ENCODE assay signal across 12 cellular contexts in the genomic region with DNA sequence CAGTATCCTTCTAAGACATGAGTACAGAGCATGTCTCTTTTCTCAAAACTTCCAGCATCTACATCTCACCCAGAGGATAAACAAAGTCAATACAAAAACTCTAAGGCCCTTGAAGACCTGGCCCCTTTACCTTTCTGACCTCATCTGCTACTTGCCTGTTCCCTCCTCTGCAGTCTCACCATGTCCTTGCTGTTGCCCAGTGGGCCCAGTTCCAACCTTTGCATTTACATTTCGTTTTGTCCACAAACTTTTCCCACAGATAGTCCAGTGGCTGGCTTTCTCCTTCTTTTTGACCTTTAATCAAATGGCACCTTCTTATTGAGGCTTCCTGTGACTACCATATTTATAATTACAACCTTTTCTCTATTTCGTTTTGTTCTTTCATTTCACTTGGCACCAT. TPM values are rescaled to one million over a fixed set of nuclear protein-coding genes. Genes with fewer than 3 reads are reported as not detected.
A peak's percentile ranks its signal among the peaks of the same experiment; 100 is the strongest.
DNase-seq lines count a peak whose midpoint lies in the region; ATAC-seq and TF ChIP-seq lines count a peak whose summit lies in the region.
"Had no signal": no experiment of that assay in that cellular context is flagged by ENCODE, and none has a peak within 500 bp of the region (broad histone marks: within the 10 kb centered on the region; RNA-seq: fewer than 3 reads in every experiment).

No MANE protein-coding gene starts in this region.

- DNase-seq in stimulated activated naive CD8-positive, alpha-beta T cell treated with anti-CD3 and anti-CD28 coated beads, Interleukin-15, Interleukin-2, amounts not matched to agents 100 U/mL and 50 U/mL, for 24 hours = no peak
- no peak for DNase-seq in activated T-helper 1 cell treated with anti-CD3 and anti-CD28 coated beads, Interleukin-12 subunit alpha, Interleukin-12 subunit beta, Interleukin-2, Interleukin-4 antibody, amounts not matched to agents 30 ng/mL and 10 ng/mL and 1 ng/mL, durations not matched to agents 14 hours and 24 hours and 36 hours (ENCODE audit: low spot score)
- DNase-seq in lower lobe of right lung (no peak), hypothalamus (lab: John Stamatoyannopoulos, UW) (no peak)
- DNase-seq in stimulated activated CD4-positive, alpha-beta T cell treated with anti-CD3 and anti-CD28 coated beads, Interleukin-4, amount 100 ng/mL, for 24 hours = no peak
- no peak for DNase-seq in stimulated activated CD4-positive, alpha-beta T cell treated with anti-CD3 and anti-CD28 coated beads, Interleukin-15, amount 100 ng/mL, for 24 hours
- DNase-seq: heart left ventricle, NCI-H146, right cardiac atrium had no signal

- peak overlapping the region; percentile 94 for H3K27ac Mint-ChIP-seq in stimulated activated naive CD8-positive, alpha-beta T cell treated with anti-CD3 and anti-CD28 coated beads, Interleukin-15, Interleukin-2, amounts not matched to agents 100 ng/mL and 50 ng/mL, for 24 hours
- H3K27ac Mint-ChIP-seq in activated T-helper 1 cell treated with anti-CD3 and anti-CD28 coated beads, Interleukin-12 subunit alpha, Interleukin-12 subunit beta, Interleukin-2, Interleukin-4 antibody, amounts not matched to agents 30 ng/mL and 10 ng/mL and 1 ng/mL, durations not matched to agents 14 hours and 24 hours and 36 hours = peak overlapping the region; percentile 77

- no peaks in the 10 kb centered on the region for H3K9me3 Mint-ChIP-seq in stimulated activated naive CD8-positive, alpha-beta T cell treated with anti-CD3 and anti-CD28 coated beads, Interleukin-15, Interleukin-2, amounts not matched to agents 100 ng/mL and 50 ng/mL, for 24 hours
- H3K9me3 Mint-ChIP-seq in activated T-helper 1 cell treated with anti-CD3 and anti-CD28 coated beads, Interleukin-12 subunit alpha, Interleukin-12 subunit beta, Interleukin-2, Interleukin-4 antibody, amounts not matched to agents 30 ng/mL and 10 ng/mL and 1 ng/mL, durations not matched to agents 14 hours and 24 hours and 36 hours = no peaks in the 10 kb centered on the region

- H3K4me3 Mint-ChIP-seq in stimulated activated naive CD8-positive, alpha-beta T cell treated with anti-CD3 and anti-CD28 coated beads, Interleukin-15, Interleukin-2, amounts not matched to agents 100 ng/mL and 50 ng/mL, for 24 hours = peak overlapping the region; percentile 94
- H3K4me3 Mint-ChIP-seq in activated T-helper 1 cell treated with anti-CD3 and anti-CD28 coated beads, Interleukin-12 subunit alpha, Interleukin-12 subunit beta, Interleukin-2, Interleukin-4 antibody, amounts not matched to agents 30 ng/mL and 10 ng/mL and 1 ng/mL, durations not matched to agents 14 hours and 24 hours and 36 hours = peak overlapping the region; percentile 98

- no peaks in the 10 kb centered on the region for H3K36me3 ChIP-seq in lower lobe of right lung
- H3K36me3 ChIP-seq: heart left ventricle, suprapubic skin had no signal

- no peaks in the 10 kb centered on the region for H3K9me3 ChIP-seq in lower lobe of right lung
- H3K9me3 ChIP-seq: heart left ventricle, suprapubic skin had no signal

- H3K4me1 Mint-ChIP-seq in stimulated activated naive CD8-positive, alpha-beta T cell treated with anti-CD3 and anti-CD28 coated beads, Interleukin-15, Interleukin-2, amounts not matched to agents 100 ng/mL and 50 ng/mL, for 24 hours (ENCODE audit: low read depth) = peaks cover 69% of the 10 kb centered on the region
- peaks cover 59% of the 10 kb centered on the region for H3K4me1 Mint-ChIP-seq in activated T-helper 1 cell treated with anti-CD3 and anti-CD28 coated beads, Interleukin-12 subunit alpha, Interleukin-12 subunit beta, Interleukin-2, Interleukin-4 antibody, amounts not matched to agents 30 ng/mL and 10 ng/mL and 1 ng/mL, durations not matched to agents 14 hours and 24 hours and 36 hours (ENCODE audit: low read depth)

- no peaks in the 10 kb centered on the region for H3K27me3 Mint-ChIP-seq in stimulated activated naive CD8-positive, alpha-beta T cell treated with anti-CD3 and anti-CD28 coated beads, Interleukin-15, Interleukin-2, amounts not matched to agents 100 ng/mL and 50 ng/mL, for 24 hours
- H3K27me3 Mint-ChIP-seq in activated T-helper 1 cell treated with anti-CD3 and anti-CD28 coated beads, Interleukin-12 subunit alpha, Interleukin-12 subunit beta, Interleukin-2, Interleukin-4 antibody, amounts not matched to agents 30 ng/mL and 10 ng/mL and 1 ng/mL, durations not matched to agents 14 hours and 24 hours and 36 hours (ENCODE audit: insufficient read depth) = no peaks in the 10 kb centered on the region

- no peak overlapping the region for H3K27ac ChIP-seq in lower lobe of right lung
- H3K27ac ChIP-seq: suprapubic skin had no signal

- H3K4me1 ChIP-seq in lower lobe of right lung = peaks cover 42% of the 10 kb centered on the region

- ATAC-seq in stimulated activated naive CD8-positive, alpha-beta T cell treated with anti-CD3 and anti-CD28 coated beads, Interleukin-15, Interleukin-2, amounts not matched to agents 100 U/mL and 50 U/mL, for 24 hours = no peak
- ATAC-seq in lower lobe of right lung (no peak), GM18909 (IDR thresholded peaks at IDR 0.05; ENCODE audit: poor library complexity, unreplicated experiment) (no peak)
- ATAC-seq: heart left ventricle, right cardiac atrium had no signal

- intact Hi-C loops in activated T-helper 1 cell treated with anti-CD3 and anti-CD28 coated beads, Interleukin-12 subunit alpha, Interleukin-12 subunit beta, Interleukin-2, Interleukin-4 antibody, amounts not matched to agents 30 ng/mL and 10 ng/mL and 1 ng/mL, durations not matched to agents 14 hours and 24 hours and 36 hours (cut with micrococcal nuclease) = no loop called here
- intact Hi-C loops in lower lobe of right lung (cut with DNase I) = no loop called here

- no peaks in the 10 kb centered on the region for H3K27me3 ChIP-seq in lower lobe of right lung (ENCODE audit: low read depth)
- H3K27me3 ChIP-seq: heart left ventricle, suprapubic skin had no signal

- peak overlapping the region; percentile 76 for H3K4me3 ChIP-seq in lower lobe of right lung

- H3K36me3 Mint-ChIP-seq in stimulated activated naive CD8-positive, alpha-beta T cell treated with anti-CD3 and anti-CD28 coated beads, Interleukin-15, Interleukin-2, amounts not matched to agents 100 ng/mL and 50 ng/mL, for 24 hours (ENCODE audit: low read depth) = peaks cover 27% of the 10 kb centered on the region
- H3K36me3 Mint-ChIP-seq in activated T-helper 1 cell treated with anti-CD3 and anti-CD28 coated beads, Interleukin-12 subunit alpha, Interleukin-12 subunit beta, Interleukin-2, Interleukin-4 antibody, amounts not matched to agents 30 ng/mL and 10 ng/mL and 1 ng/mL, durations not matched to agents 14 hours and 24 hours and 36 hours (ENCODE audit: low read depth) = peaks cover 13% of the 10 kb centered on the region

- TF ChIP-seq CTCF in lower lobe of right lung (IDR thresholded peaks at IDR 0.05) = no peak

RNA-seq across cellular contexts. Expression of gene IRAK4, which starts 1.6 kb away (rescaled TPM):
- total RNA-seq in activated T-helper 1 cell treated with anti-CD3 and anti-CD28 coated beads, Interleukin-12 subunit alpha, Interleukin-12 subunit beta, Interleukin-2, Interleukin-4 antibody, amounts not matched to agents 30 ng/mL and 10 ng/mL and 1 ng/mL, durations not matched to agents 14 hours and 24 hours and 36 hours = 21.4 and 22.5 TPM in 2 replicates
- total RNA-seq in lower lobe of right lung = 23.2 TPM

RNA-seq across cellular contexts. Expression of gene PUS7L, which starts 1.8 kb away (rescaled TPM):
- total RNA-seq in activated T-helper 1 cell treated with anti-CD3 and anti-CD28 coated beads, Interleukin-12 subunit alpha, Interleukin-12 subunit beta, Interleukin-2, Interleukin-4 antibody, amounts not matched to agents 30 ng/mL and 10 ng/mL and 1 ng/mL, durations not matched to agents 14 hours and 24 hours and 36 hours = 23.1 and 25.4 TPM in 2 replicates
- total RNA-seq in lower lobe of right lung = 11.6 TPM

RNA-seq across cellular contexts. Expression of gene TWF1, which starts 45.7 kb away (rescaled TPM):
- 28.4 and 29.2 TPM in 2 replicates for total RNA-seq in activated T-helper 1 cell treated with anti-CD3 and anti-CD28 coated beads, Interleukin-12 subunit alpha, Interleukin-12 subunit beta, Interleukin-2, Interleukin-4 antibody, amounts not matched to agents 30 ng/mL and 10 ng/mL and 1 ng/mL, durations not matched to agents 14 hours and 24 hours and 36 hours
- total RNA-seq in lower lobe of right lung = 60.6 TPM
